10 cellular contexts compared by ENCODE assay signal in genomic region chr19:14686411-14686810, GRCh38. TPM values are rescaled to one million over a fixed set of nuclear protein-coding genes. Genes with fewer than 3 reads are reported as not detected.
DNase-seq lines count a peak whose midpoint lies in the region; ATAC-seq and TF ChIP-seq lines count a peak whose summit lies in the region.
"Had no signal": no experiment of that assay in that cellular context is flagged by ENCODE, and none has a peak within 500 bp of the region (broad histone marks: within the 10 kb centered on the region; RNA-seq: fewer than 3 reads in every experiment).

No MANE protein-coding gene starts in this region.

- TF ChIP-seq CTCF in WTC11 (IDR thresholded peaks at IDR 0.05) = no peak

- POLR2A ChIA-PET in WTC11 (lab: Charles Lee) = no interaction called here

- H3K36me3 Mint-ChIP-seq in WTC11 = no peaks in the 10 kb centered on the region

- peak; percentile 2 for DNase-seq in G401 (ENCODE audit: low spot score)
- peak; percentile 17 for DNase-seq in LoVo (ENCODE audit: low spot score)
- peak; percentile 25 for DNase-seq in WTC11 (ENCODE audit: low spot score)
- DNase-seq in kidney glomerular epithelial cell (lab: John Stamatoyannopoulos, UW) = peak; percentile 14
- DNase-seq in posterior cingulate gyrus = no peak
- no peak for DNase-seq in epidermal melanocyte (ENCODE audit: insufficient read length, low spot score)
- DNase-seq in NCI-H510A treated with DMSO at 0.1 percent for 48 hours (lab: John Stamatoyannopoulos, UW) = no peak

- intact Hi-C loops in posterior cingulate gyrus (cut with DNase I) = loop anchor here (1.0 kb wide), 1 partner anchor 112 kb away; no protein-coding TSS in a partner anchor

- no peak overlapping the region for H3K4me3 Mint-ChIP-seq in WTC11

- H3K9me3 Mint-ChIP-seq in WTC11 = 0 out of 2 replicates have a peak, but pooled peaks cover 4% of the 10 kb centered on the region

- CTCF ChIA-PET in WTC11 (lab: Charles Lee) = interaction anchor here (0.5 to 9.4 kb wide), 27 partner anchors 12 to 406 kb away, joined by 3 to 224 read pairs (median 4); partner anchors contain the start of genes ADGRE3 and NDUFB7

- H3K4me1 Mint-ChIP-seq in WTC11 = peaks cover 11% of the 10 kb centered on the region

- in situ Hi-C loops in G401 (cut with HindIII; ENCODE audit: low sequenced_read_pairs) = loop anchor here (10.0 kb wide), 1 partner anchor 122 kb away; no protein-coding TSS in a partner anchor

- no peak for ATAC-seq in WTC11
- no peak for ATAC-seq in HG02885 (IDR thresholded peaks at IDR 0.05; ENCODE audit: poor library complexity, unreplicated experiment)
- ATAC-seq: left colon had no signal

- no peak overlapping the region for H3K27ac Mint-ChIP-seq in WTC11

- peaks cover 19% of the 10 kb centered on the region for H3K27me3 Mint-ChIP-seq in WTC11 (ENCODE audit: low read depth)

TF ChIP-seq in WTC11, 78 proteins besides CTCF, POLR2A, EP300 and RAD21:
- no peak for TF ChIP-seq OVOL2 (CRISPR knock-in tag; IDR thresholded peaks at IDR 0.05; ENCODE audit: borderline replicate concordance)
- TF ChIP-seq ZSCAN18 (CRISPR knock-in tag; IDR thresholded peaks at IDR 0.05) = no peak
- no peak for TF ChIP-seq ATF6 (CRISPR knock-in tag; IDR thresholded peaks at IDR 0.05)
- no peak for TF ChIP-seq JUN (CRISPR knock-in tag; IDR thresholded peaks at IDR 0.05)
- no peak for TF ChIP-seq ZBTB21 (CRISPR knock-in tag; IDR thresholded peaks at IDR 0.05; ENCODE audit: borderline replicate concordance)
- no peak for TF ChIP-seq IRF2 (CRISPR knock-in tag; IDR thresholded peaks at IDR 0.05; ENCODE audit: borderline replicate concordance, low read depth)
- TF ChIP-seq TEAD1 (CRISPR knock-in tag; IDR thresholded peaks at IDR 0.05) = no peak
- TF ChIP-seq ZNF425 (CRISPR knock-in tag; conservative IDR thresholded peaks at IDR 0.05) = no peak
- TF ChIP-seq ZNF532 (CRISPR knock-in tag; IDR thresholded peaks at IDR 0.05; ENCODE audit: borderline replicate concordance) = no peak
- TF ChIP-seq CBFB (CRISPR knock-in tag; IDR thresholded peaks at IDR 0.05; ENCODE audit: low read depth) = no peak
- TF ChIP-seq FOXJ3 (CRISPR knock-in tag; IDR thresholded peaks at IDR 0.05; ENCODE audit: borderline replicate concordance) = no peak
- no peak for TF ChIP-seq SOX15 (CRISPR knock-in tag; IDR thresholded peaks at IDR 0.05)
- TF ChIP-seq HMGXB4 (CRISPR knock-in tag; IDR thresholded peaks at IDR 0.05) = no peak
TF ChIP-seq in WTC11: peak in this region for 0.

RNA-seq across cellular contexts. Expression of gene ZNF333, which starts 3.4 kb away (rescaled TPM):
- total RNA-seq in G401 (2014; rRNA removed; shearing (Covaris generic)) = 8.8 and 9.8 TPM in 2 replicates
- total RNA-seq in WTC11 (2021) = 13.5 to 16.2 TPM (median 14.8 TPM) in 3 replicates

RNA-seq across cellular contexts. Expression of gene ADGRE3, which starts 11.8 kb away (rescaled TPM):
- not detected in 2 replicates for total RNA-seq in G401 (2014; rRNA removed; shearing (Covaris generic))
- not detected in 3 replicates for total RNA-seq in WTC11 (2021)
- total RNA-seq: left colon, SJSA1 had no signal

Comparison
In these comparisons a context has a peak if more than half of its experiments do, and no peak if none do; other contexts are left out.
1. DNase-seq: peak in G401 (single experiment), LoVo (single experiment), WTC11 (single experiment) and kidney glomerular epithelial cell (single experiment); none in posterior cingulate gyrus (0 of 10), epidermal melanocyte (single experiment) and NCI-H510A treated with DMSO at 0.1 percent for 48 hours (single experiment).